ENCODE assay signal across 30 cellular contexts in the genomic region with DNA sequence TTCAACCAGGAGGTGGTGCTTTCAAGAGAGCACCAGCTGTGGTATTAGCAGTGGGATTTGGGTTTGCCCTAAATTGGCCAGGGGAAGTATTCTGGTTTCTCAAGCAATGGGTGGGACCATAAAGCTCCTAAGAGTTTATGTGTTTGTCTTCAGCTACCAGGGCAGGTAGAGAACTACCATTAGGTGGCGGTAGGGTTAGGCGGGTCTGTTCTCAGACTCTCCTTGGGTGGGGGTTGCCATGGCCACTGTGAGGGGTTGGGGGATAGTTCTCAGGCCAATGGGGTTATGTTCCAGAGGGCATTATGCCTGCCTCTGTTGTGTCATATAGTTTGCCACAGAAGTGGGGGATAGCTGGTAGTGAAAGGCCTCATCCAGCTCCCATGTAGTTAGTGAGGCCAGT. TPM values are rescaled to one million over a fixed set of nuclear protein-coding genes. Genes with fewer than 3 reads are reported as not detected.
"Had no signal": no experiment of that assay in that cellular context is flagged by ENCODE, and none has a peak within 500 bp of the region (broad histone marks: within the 10 kb centered on the region; RNA-seq: fewer than 3 reads in every experiment).

No MANE protein-coding gene starts in this region.

- H3K4me3 ChIP-seq: adrenal gland, ascending aorta, cardiac muscle cell, colonic mucosa, dorsolateral prefrontal cortex, heart left ventricle, left ventricle myocardium inferior, lung, pancreas, prostate gland, suprapubic skin, tibial artery, upper lobe of right lung had no signal

- H3K4me3 Mint-ChIP-seq: activated naive CD4-positive, alpha-beta T cell treated with anti-CD3 and anti-CD28 coated beads for 36 hours; activated naive CD8-positive, alpha-beta T cell treated with anti-CD3 and anti-CD28 coated beads for 36 hours; brain; nephron; T-helper 2 cell treated with Interferon-gamma antibody and Interleukin-4, amounts not matched to agents 5 μg/mL and 100 μg/mL, for 36 hours had no signal

- H3K9me3 Mint-ChIP-seq: T-helper 2 cell treated with Interferon-gamma antibody and Interleukin-4, amounts not matched to agents 5 μg/mL and 100 μg/mL, for 36 hours had no signal

- H3K27me3 ChIP-seq: adrenal gland, ascending aorta, cardiac muscle cell, colonic mucosa, foreskin keratinocyte, heart left ventricle, suprapubic skin, tibial artery, upper lobe of right lung had no signal

- H3K27ac Mint-ChIP-seq: activated naive CD4-positive, alpha-beta T cell treated with anti-CD3 and anti-CD28 coated beads for 36 hours; activated naive CD8-positive, alpha-beta T cell treated with anti-CD3 and anti-CD28 coated beads for 36 hours; brain; nephron; T-helper 2 cell treated with Interferon-gamma antibody and Interleukin-4, amounts not matched to agents 5 μg/mL and 100 μg/mL, for 36 hours had no signal

- DNase-seq: activated CD4-positive, alpha-beta T cell treated with anti-CD3 and anti-CD28 coated beads for 4 hours; activated CD4-positive, alpha-beta T cell treated with anti-CD3 and anti-CD28 coated beads, Interleukin-2, amount 50 U/mL, for 48 hours; activated CD8-positive, alpha-beta memory T cell treated with anti-CD3 and anti-CD28 coated beads for 24 hours; activated effector memory CD4-positive, alpha-beta T cell treated with anti-CD3 and anti-CD28 coated beads, Interleukin-2, amount 50 U/mL, for 16 hours; activated naive CD4-positive, alpha-beta T cell treated with anti-CD3 and anti-CD28 coated beads for 36 hours; activated naive CD8-positive, alpha-beta T cell treated with anti-CD3 and anti-CD28 coated beads for 36 hours; adrenal gland; cerebellar nuclear complex; colonic mucosa; dorsolateral prefrontal cortex; effector memory CD4-positive, alpha-beta T cell; heart left ventricle; islet precursor cell; left ventricle myocardium inferior; pancreas; stimulated activated CD4-positive, alpha-beta T cell treated with anti-CD3 and anti-CD28 coated beads, Interleukin-15, amount 100 ng/mL, for 24 hours; stimulated activated CD4-positive, alpha-beta T cell treated with anti-CD3 and anti-CD28 coated beads, Interleukin-2, amount 100 ng/mL, for 24 hours; stimulated activated naive CD4-positive, alpha-beta T cell; T-helper 1 cell; tibial artery; upper lobe of right lung had no signal

- H3K36me3 Mint-ChIP-seq: activated naive CD8-positive, alpha-beta T cell treated with anti-CD3 and anti-CD28 coated beads for 36 hours; brain had no signal

- H3K9me3 ChIP-seq: adrenal gland, ascending aorta, colonic mucosa, pancreas, prostate gland, suprapubic skin, tibial artery, upper lobe of right lung had no signal

- H3K27ac ChIP-seq: adrenal gland, ascending aorta, cardiac muscle cell, colonic mucosa, dorsolateral prefrontal cortex, foreskin keratinocyte, left ventricle myocardium inferior, pancreas, prostate gland, suprapubic skin, tibial artery, upper lobe of right lung had no signal

- ATAC-seq: foreskin keratinocyte, heart left ventricle, pancreas, upper lobe of right lung had no signal

- H3K4me1 Mint-ChIP-seq: activated naive CD8-positive, alpha-beta T cell treated with anti-CD3 and anti-CD28 coated beads for 36 hours; brain had no signal

- H3K36me3 ChIP-seq: adrenal gland, ascending aorta, cardiac muscle cell, colonic mucosa, heart left ventricle, left ventricle myocardium inferior, pancreas, prostate gland, suprapubic skin, tibial artery, upper lobe of right lung had no signal

- H3K4me1 ChIP-seq: adrenal gland, colonic mucosa, foreskin keratinocyte, left ventricle myocardium inferior, prostate gland, suprapubic skin had no signal

RNA-seq across cellular contexts. Expression of a gene that starts 47.7 kb away (rescaled TPM):
- total RNA-seq: activated naive CD4-positive, alpha-beta T cell treated with anti-CD3 and anti-CD28 coated beads for 36 hours had no signal
